8 cellular contexts compared by ENCODE assay signal in genomic region chr16:30185141-30185682, GRCh38. TPM values are rescaled to one million over a fixed set of nuclear protein-coding genes. Genes with fewer than 3 reads are reported as not detected.
A peak's percentile ranks its signal among the peaks of the same experiment; 100 is the strongest.
DNase-seq lines count a peak whose midpoint lies in the region; ATAC-seq and TF ChIP-seq lines count a peak whose summit lies in the region.

No MANE protein-coding gene starts in this region.

- H3K27ac ChIP-seq in effector memory CD4-positive, alpha-beta T cell (ENCODE audit: insufficient read depth, low read length, poor library complexity, severe bottlenecking), result peak overlapping the region; percentile 94
- H3K27ac ChIP-seq in GM23338 (ENCODE audit: low read depth), result no peak overlapping the region

- in situ Hi-C loops in GM13976 (cut with MboI; ENCODE audit: low sequenced_read_pairs, unreplicated experiment), result loop anchor here (25.0 kb wide), 1 partner anchor 227 kb away; the partner anchor contains the start of gene ZNF771

- peaks cover 29% of the 10 kb centered on the region for H3K36me3 ChIP-seq in effector memory CD4-positive, alpha-beta T cell (ENCODE audit: control insufficient read depth, insufficient read depth, low read length)
- H3K36me3 ChIP-seq in GM23338 (ENCODE audit: insufficient read depth), result no peaks in the 10 kb centered on the region

- no peak overlapping the region for H2AFZ ChIP-seq in GM23338

- no peaks in the 10 kb centered on the region for H3K9me3 Mint-ChIP-seq in GM23338

- ATAC-seq in HG03196 (IDR thresholded peaks at IDR 0.05; ENCODE audit: unreplicated experiment) (no peak), GM23338 (no peak)

- H3F3A ChIP-seq in GM23338 (replicated peaks; ENCODE audit: low read depth), result 0 out of 2 replicates have a peak, but pooled peaks cover 5% of the 10 kb centered on the region

- no peaks in the 10 kb centered on the region for H3K9me3 ChIP-seq in effector memory CD4-positive, alpha-beta T cell (ENCODE audit: control insufficient read depth, low read length)

- H3K79me2 ChIP-seq in GM23338 (replicated peaks; ENCODE audit: insufficient read depth), result no peaks in the 10 kb centered on the region

- no peaks in the 10 kb centered on the region for H4K20me1 ChIP-seq in GM23338 (replicated peaks; ENCODE audit: insufficient read depth)

- peaks cover 15% of the 10 kb centered on the region for H3K4me1 Mint-ChIP-seq in GM23338

- no peak overlapping the region for H3K27ac Mint-ChIP-seq in GM23338

- H3K36me3 Mint-ChIP-seq in GM23338 (ENCODE audit: low read depth), result no peaks in the 10 kb centered on the region

- no peaks in the 10 kb centered on the region for H3K27me3 ChIP-seq in effector memory CD4-positive, alpha-beta T cell (replicated peaks; ENCODE audit: control insufficient read depth, insufficient read depth, low read length, poor library complexity, severe bottlenecking)
- peaks cover 14% of the 10 kb centered on the region; the same call in 1 of the 2 replicates for H3K27me3 ChIP-seq in GM23338 (ENCODE audit: insufficient read depth)

- TF ChIP-seq CTCF in GM13976 (IDR thresholded peaks at IDR 0.05; ENCODE audit: borderline replicate concordance, control extremely low read depth, extremely low read depth, insufficient read depth, missing control alignments) (no peak), GM23338 (conservative IDR thresholded peaks at IDR 0.05; ENCODE audit: low read depth in 2 of 2) (no peak)

- DNase-seq in GM13976 (ENCODE audit: low spot score) (peak; percentile 44), OCI-M1 (lab: John Stamatoyannopoulos, UW) (peak; percentile 49), ecto neural progenitor cell (ENCODE audit: low spot score) (no peak), GM23338 (ENCODE audit: low spot score) (no peak), NCI-H226 (no peak)
- DNase-seq in effector memory CD4-positive, alpha-beta T cell, result peak in 1 of 3 donors; percentile 5
- DNase-seq in stimulated activated CD4-positive, alpha-beta T cell treated with anti-CD3 and anti-CD28 coated beads, TNF-alpha, amount 100 ng/mL, for 24 hours (ENCODE audit: low read depth in 3 of 3), result peak in 2 of 3 experiments; percentile 3 to 42

- H3K9me2 ChIP-seq in GM23338 (ENCODE audit: insufficient read depth), result no peaks in the 10 kb centered on the region

- H3K4me3 Mint-ChIP-seq in GM23338, result no peak overlapping the region

- H3K4me2 ChIP-seq in GM23338, result no peak overlapping the region

- peaks cover 17% of the 10 kb centered on the region for H3K27me3 Mint-ChIP-seq in GM23338 (ENCODE audit: insufficient read depth, low read depth, poor library complexity)

- H3K4me3 ChIP-seq in effector memory CD4-positive, alpha-beta T cell (ENCODE audit: insufficient read depth, low read depth, low read length, poor library complexity, severe bottlenecking), result peak overlapping the region; percentile 97
- no peak overlapping the region for H3K4me3 ChIP-seq in GM23338

- peaks cover 33% of the 10 kb centered on the region for H3K4me1 ChIP-seq in effector memory CD4-positive, alpha-beta T cell (ENCODE audit: control insufficient read depth, insufficient read depth, low read length, poor library complexity, severe bottlenecking)
- H3K4me1 ChIP-seq in GM23338 (ENCODE audit: insufficient read depth), result peaks cover 4% of the 10 kb centered on the region; the same call in 1 of the 2 replicates

TF ChIP-seq in GM23338, 12 proteins besides CTCF, POLR2A, EP300 and RAD21:
- TF ChIP-seq EZH2 (IDR thresholded peaks at IDR 0.05; ENCODE audit: low read depth, unreplicated experiment) (no peak), ETS1 (IDR thresholded peaks at IDR 0.05) (no peak)

RNA-seq across cellular contexts. Expression of gene CORO1A, which starts 1.8 kb away (rescaled TPM):
- 17.9 and 23.5 TPM in 2 replicates for total RNA-seq in GM23338 (2014; rRNA removed; shearing (Covaris generic))
- 10.2 and 13.8 TPM in 2 replicates for polyA plus RNA-seq in GM23338 (2016; fragmentation: Nextera tagmentation; extraction: Ambion mirVana)

RNA-seq across cellular contexts. Expression of gene BOLA2B, which starts 8.3 kb away (rescaled TPM):
- 335 and 350 TPM in 2 replicates for total RNA-seq in GM23338 (2014; rRNA removed; shearing (Covaris generic))
- 659 and 682 TPM in 2 replicates for polyA plus RNA-seq in GM23338 (2016; fragmentation: Nextera tagmentation; extraction: Ambion mirVana)

RNA-seq across cellular contexts. Expression of gene SLX1A, which starts 8.5 kb away (rescaled TPM):
- 27.3 and 29.5 TPM in 2 replicates for total RNA-seq in GM23338 (2014; rRNA removed; shearing (Covaris generic))
- 97.5 and 112 TPM in 2 replicates for polyA plus RNA-seq in GM23338 (2016; fragmentation: Nextera tagmentation; extraction: Ambion mirVana)

RNA-seq across cellular contexts. Expression of gene SULT1A3, which starts 13.8 kb away (rescaled TPM):
- 2.8 and 11.2 TPM in 2 replicates for total RNA-seq in GM23338 (2014; rRNA removed; shearing (Covaris generic))
- 17.4 and 19.5 TPM in 2 replicates for polyA plus RNA-seq in GM23338 (2016; fragmentation: Nextera tagmentation; extraction: Ambion mirVana)

Comparison
In these comparisons a context has a peak if more than half of its experiments do, and no peak if none do; other contexts are left out.
1. DNase-seq: peak in GM13976 (single experiment), OCI-M1 (single experiment) and stimulated activated CD4-positive, alpha-beta T cell treated with anti-CD3 and anti-CD28 coated beads, TNF-alpha, amount 100 ng/mL, for 24 hours (2 of 3); none in ecto neural progenitor cell (single experiment), GM23338 (single experiment) and NCI-H226 (single experiment).